Comparison of ENCODE assay signal across 9 cellular contexts in the genomic region with DNA sequence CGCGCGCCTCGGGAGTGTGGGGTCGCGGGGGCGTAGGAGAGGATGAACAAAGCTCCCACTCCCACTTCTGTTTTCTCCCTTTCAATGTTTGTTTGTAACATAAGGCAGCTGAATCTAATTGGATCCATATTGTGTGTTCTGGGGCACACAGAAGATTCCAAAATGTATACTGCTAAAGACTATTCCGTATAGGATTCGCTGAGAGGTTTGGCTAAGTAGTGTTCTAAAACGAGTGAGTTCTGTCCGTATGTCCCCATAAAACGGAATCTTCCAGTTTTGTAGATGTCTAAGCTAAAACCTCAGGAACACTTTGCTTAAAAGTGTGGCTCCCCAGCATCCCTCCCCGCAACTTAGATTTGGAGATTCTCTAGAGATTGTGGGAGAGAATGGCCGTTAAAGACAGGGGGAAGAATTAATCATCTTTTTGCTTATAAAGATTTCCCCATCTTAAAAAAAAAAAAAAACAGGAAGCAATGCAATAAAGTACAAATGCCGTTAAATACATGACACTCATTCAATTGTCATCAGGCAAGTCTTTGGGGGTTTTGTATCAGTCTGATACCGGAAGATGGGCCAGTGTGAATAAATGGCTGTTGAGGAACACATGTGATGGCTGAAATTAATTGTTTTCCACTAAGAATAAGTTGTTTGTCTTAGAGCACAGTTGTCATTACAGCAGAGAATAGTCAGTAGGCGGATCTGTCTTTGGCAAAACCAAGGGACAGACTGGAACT. TPM values are rescaled to one million over a fixed set of nuclear protein-coding genes. Genes with fewer than 3 reads are reported as not detected.
A peak's percentile ranks its signal among the peaks of the same experiment; 100 is the strongest.
DNase-seq lines count a peak whose midpoint lies in the region; ATAC-seq, FAIRE-seq and TF ChIP-seq lines count a peak whose summit lies in the region.
"Had no signal": no experiment of that assay in that cellular context is flagged by ENCODE, and none has a peak within 500 bp of the region (broad histone marks: within the 10 kb centered on the region; RNA-seq: fewer than 3 reads in every experiment).

No MANE protein-coding gene starts in this region.

- H2BK15ac ChIP-seq in neuronal stem cell (ENCODE audit: low read length), result no peak overlapping the region

- no peak overlapping the region for H2BK12ac ChIP-seq in neuronal stem cell (ENCODE audit: low read length)

- no peak overlapping the region for H2AK5ac ChIP-seq in neuronal stem cell (ENCODE audit: low read depth, low read length)

- H3K27ac ChIP-seq in BLaER1, result no peak overlapping the region
- H3K27ac ChIP-seq in HUES6 (ENCODE audit: low read depth, low read length), result no peak overlapping the region
- no peak overlapping the region for H3K27ac ChIP-seq in endodermal cell (ENCODE audit: low read depth, low read length)
- no peak overlapping the region for H3K27ac ChIP-seq in neuronal stem cell (replicated peaks; ENCODE audit: low read length)
- peak overlapping the region in 1 of 2 donors; percentile 21 for H3K27ac ChIP-seq in small intestine (ENCODE audit: low read depth in 1 of 2, low read length in 1 of 2)

- peaks cover 68% of the 10 kb centered on the region for H3K27me3 Mint-ChIP-seq in endodermal cell (ENCODE audit: insufficient read depth)

- H3K4ac ChIP-seq in neuronal stem cell (ENCODE audit: low read length), result no peak overlapping the region

- H3K4me1 ChIP-seq in BLaER1 (peaks cover 34% of the 10 kb centered on the region), HUES6 (ENCODE audit: control insufficient read depth, insufficient read depth, low read length) (peaks cover 15% of the 10 kb centered on the region; the same call in 1 of the 2 replicates), endodermal cell (ENCODE audit: control insufficient read depth, insufficient read depth, low read length) (peaks cover 3% of the 10 kb centered on the region), neuronal stem cell (ENCODE audit: control insufficient read depth in 2 of 2, insufficient read depth in 1 of 2, low read depth in 1 of 2, low read length in 2 of 2) (peaks cover 4 to 7% of the 10 kb centered on the region in 2 donors), small intestine (ENCODE audit: control insufficient read depth in 2 of 2, insufficient read depth in 1 of 2, low read depth in 1 of 2, low read length in 1 of 2) (peaks cover 0 to 9% of the 10 kb centered on the region in 2 donors)

- no peaks in the 10 kb centered on the region for H3K9me3 Mint-ChIP-seq in endodermal cell

- no peak overlapping the region for H3K27ac Mint-ChIP-seq in endodermal cell

- H2BK5ac ChIP-seq in neuronal stem cell (ENCODE audit: low read length), result no peak overlapping the region

- peaks cover 29% of the 10 kb centered on the region for H4K20me1 ChIP-seq in BLaER1

- no peaks in the 10 kb centered on the region for H3K9me3 ChIP-seq in BLaER1
- H3K9me3 ChIP-seq in HUES6 (ENCODE audit: control insufficient read depth, insufficient read depth, low read depth, low read length), result no peaks in the 10 kb centered on the region
- no peaks in the 10 kb centered on the region for H3K9me3 ChIP-seq in endodermal cell (ENCODE audit: control insufficient read depth, low read length)
- H3K9me3 ChIP-seq in neuronal stem cell (replicated peaks in 1 of 2; ENCODE audit: control insufficient read depth in 2 of 2, insufficient read depth in 1 of 2, low read depth in 1 of 2, low read length in 2 of 2), result no peaks in the 10 kb centered on the region
- no peaks in the 10 kb centered on the region for H3K9me3 ChIP-seq in small intestine (ENCODE audit: control insufficient read depth, low read depth)

- H3K79me1 ChIP-seq in neuronal stem cell (ENCODE audit: low read depth, low read length), result no peaks in the 10 kb centered on the region

- no peak overlapping the region for H4K8ac ChIP-seq in neuronal stem cell (ENCODE audit: low read depth, low read length)

- peak overlapping the region; percentile 81 for H2AFZ ChIP-seq in neuronal stem cell (ENCODE audit: low read length)

- no peaks in the 10 kb centered on the region for H3K36me3 ChIP-seq in BLaER1
- no peaks in the 10 kb centered on the region; the same call in 1 of the 2 replicates for H3K36me3 ChIP-seq in HUES6 (ENCODE audit: control insufficient read depth, insufficient read depth, low read length)
- no peaks in the 10 kb centered on the region for H3K36me3 ChIP-seq in endodermal cell (ENCODE audit: control insufficient read depth, insufficient read depth, low read length)
- no peaks in the 10 kb centered on the region for H3K36me3 ChIP-seq in neuronal stem cell (replicated peaks in 1 of 2; ENCODE audit: control insufficient read depth in 2 of 2, insufficient read depth in 2 of 2, low read length in 2 of 2)
- no peaks in the 10 kb centered on the region for H3K36me3 ChIP-seq in small intestine (ENCODE audit: control insufficient read depth in 2 of 2, insufficient read depth in 2 of 2, low read length in 2 of 2)

- H3K4me2 ChIP-seq in BLaER1, result peak overlapping the region; percentile 96
- H3K4me2 ChIP-seq in neuronal stem cell (ENCODE audit: insufficient read depth, low read length, poor library complexity, severe bottlenecking), result peak overlapping the region; percentile 89

- peak overlapping the region; percentile 68; the same call in 1 of the 2 replicates for H3K4me3 ChIP-seq in BLaER1
- H3K4me3 ChIP-seq in HUES6 (ENCODE audit: low read depth, low read length), result peak overlapping the region; percentile 88
- peak overlapping the region; percentile 81 for H3K4me3 ChIP-seq in endodermal cell (ENCODE audit: low read length)
- peak overlapping the region in 1 of 2 donors; percentile 68 for H3K4me3 ChIP-seq in neuronal stem cell (ENCODE audit: low read length in 2 of 2)
- peak overlapping the region in 1 of 2 donors; percentile 6 for H3K4me3 ChIP-seq in small intestine (ENCODE audit: low read depth in 1 of 2, low read length in 2 of 2)

- WGBS in endodermal cell (ENCODE audit: insufficient coverage in 1 of 2, insufficient read length in 1 of 2), 2 experiments, result 27 to 45% methylated on average over 10 to 16 of the region's 17 CpGs
- WGBS in neuronal stem cell (ENCODE audit: extremely low coverage in 2 of 2, insufficient read length in 2 of 2, insufficient replicate concordance in 1 of 2), 2 donors, result no CpG with 5 or more reads among the region's 17 CpGs
- 14 to 16% (median 15%) methylated on average over 17 of the region's 17 CpGs for WGBS in small intestine, 3 donors

- H3K14ac ChIP-seq in neuronal stem cell (ENCODE audit: low read length), result no peak overlapping the region

- no peak for ATAC-seq in GM21528 (IDR thresholded peaks at IDR 0.05; ENCODE audit: low FRiP score, unreplicated experiment)
- no peak for ATAC-seq in HG02798 (IDR thresholded peaks at IDR 0.05; ENCODE audit: poor library complexity, unreplicated experiment)

- peak overlapping the region; percentile 50 for H3K18ac ChIP-seq in neuronal stem cell (ENCODE audit: low read length)

- no peak overlapping the region for H4K91ac ChIP-seq in neuronal stem cell (ENCODE audit: low read depth, low read length, poor library complexity)

- H2BK120ac ChIP-seq in neuronal stem cell (ENCODE audit: low read depth, low read length), result no peak overlapping the region

- peaks cover 15% of the 10 kb centered on the region for H3K4me1 Mint-ChIP-seq in endodermal cell

- H3K36me3 Mint-ChIP-seq in endodermal cell (ENCODE audit: low read depth), result no peaks in the 10 kb centered on the region

- no peak for TF ChIP-seq CTCF in endodermal cell (conservative IDR thresholded peaks at IDR 0.05)

- peaks cover 68% of the 10 kb centered on the region for H3K27me3 ChIP-seq in BLaER1
- H3K27me3 ChIP-seq in HUES6 (ENCODE audit: control insufficient read depth, insufficient read depth, low read length), result peaks cover 53% of the 10 kb centered on the region
- H3K27me3 ChIP-seq in endodermal cell (ENCODE audit: control insufficient read depth, insufficient read depth, low read length, poor library complexity, severe bottlenecking), result peaks cover 52% of the 10 kb centered on the region
- peaks cover 6 to 84% (median 33%) of the 10 kb centered on the region in 3 experiments for H3K27me3 ChIP-seq in neuronal stem cell (ENCODE audit: control insufficient read depth in 3 of 3, insufficient read depth in 3 of 3, low read depth in 1 of 3, low read length in 3 of 3)
- peaks cover 4 to 7% of the 10 kb centered on the region in 2 donors for H3K27me3 ChIP-seq in small intestine (ENCODE audit: control insufficient read depth in 2 of 2, insufficient read depth in 2 of 2, low read length in 2 of 2)

- H3K9ac ChIP-seq in BLaER1 (no peak overlapping the region), HUES6 (ENCODE audit: low read length) (peak overlapping the region; percentile 40), endodermal cell (ENCODE audit: extremely low read depth, low read length, poor library complexity, severe bottlenecking) (peak overlapping the region; percentile 22), neuronal stem cell (ENCODE audit: low read depth, low read length, poor library complexity) (no peak overlapping the region)

- no peak overlapping the region for H3K23ac ChIP-seq in neuronal stem cell (ENCODE audit: low read depth, low read length, poor library complexity)

- H3K4me3 Mint-ChIP-seq in endodermal cell, result peak overlapping the region; percentile 67

- no peak for FAIRE-seq in small intestine (lab: Jason Lieb, UNC)

- DNase-seq in endodermal cell (no peak), neuronal stem cell (ENCODE audit: low spot score) (peak; percentile 12), C1 segment of cervical spinal cord (lab: John Stamatoyannopoulos, UW) (no peak), small intestine (no peak)
- DNase-seq: T-helper 9 cell had no signal

RNA-seq across cellular contexts. Expression of gene EMILIN2, which starts 1.5 kb away (rescaled TPM):
- total RNA-seq in endodermal cell, result 10 to 100 TPM; 14.2 to 16.8 TPM
- 7.2 TPM for polyA plus RNA-seq in endodermal cell (2013, experiment 1 of 2)
- polyA plus RNA-seq in endodermal cell (2013, experiment 2 of 2), result 5.8 TPM
- 4.1 TPM for polyA plus RNA-seq in neuronal stem cell (2013, experiment 1 of 2)
- polyA plus RNA-seq in neuronal stem cell (2013, experiment 2 of 2), result 3.2 TPM
- polyA plus RNA-seq in small intestine, result 10 to 100 TPM in 1 of 3 donors, 1 to 10 TPM in 2; 1.1 to 15.3 (median 1.8) TPM

Comparison
In these comparisons a context has a peak if more than half of its experiments do, and no peak if none do; other contexts are left out.
1. H3K9ac ChIP-seq: peak in HUES6 (single experiment) and endodermal cell (single experiment); none in BLaER1 (single experiment) and neuronal stem cell (single experiment).